ENCODE assay signal across 11 cellular contexts in the genomic region with DNA sequence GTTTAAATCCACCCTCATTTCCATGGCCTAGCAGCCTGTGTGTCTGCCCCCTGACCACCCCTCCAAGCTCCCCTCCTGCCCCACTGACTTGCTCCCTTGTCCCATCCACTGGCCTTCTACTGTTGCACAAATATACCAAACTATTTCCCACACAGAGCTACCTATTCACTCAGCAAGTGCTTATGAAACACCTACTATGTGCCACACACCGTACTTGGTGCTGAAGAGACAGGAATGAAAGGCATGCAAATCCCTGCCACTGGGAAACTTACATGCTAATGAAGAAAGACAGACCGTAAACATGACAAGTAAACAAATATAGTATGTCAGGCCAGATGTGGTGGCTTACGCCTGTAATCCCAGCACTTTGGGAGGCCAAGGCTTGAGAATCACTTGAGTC.
"Had no signal": no experiment of that assay in that cellular context is flagged by ENCODE, and none has a peak within 500 bp of the region (broad histone marks: within the 10 kb centered on the region; RNA-seq: fewer than 3 reads in every experiment).

No MANE protein-coding gene starts in this region.

- H3K4me1 ChIP-seq: HAP-1 had no signal

- H3K9ac ChIP-seq: GM23248 had no signal

- H3K4me3 ChIP-seq: GM23248, GM23338, HAP-1 had no signal

- H3K27ac ChIP-seq: GM23248 had no signal

- ATAC-seq: GM23338, HCT116 had no signal

- DNase-seq: GM23248, GOT3, H7, H9, HCEC 1CT, HFFc6 had no signal

- H3K9me3 ChIP-seq: HAP-1 had no signal

- H3K36me3 ChIP-seq: HAP-1 had no signal

- FAIRE-seq: H1, H54 had no signal

- H2AFZ ChIP-seq: GM23248, GM23338 had no signal

- H3K4me2 ChIP-seq: GM23338 had no signal
